ENCODE assay signal across 26 cellular contexts in genomic region chr11:93249437-93250210, GRCh38. TPM values are rescaled to one million over a fixed set of nuclear protein-coding genes. Genes with fewer than 3 reads are reported as not detected.
DNase-seq lines count a peak whose midpoint lies in the region; ATAC-seq and TF ChIP-seq lines count a peak whose summit lies in the region.
"Had no signal": no experiment of that assay in that cellular context is flagged by ENCODE, and none has a peak within 500 bp of the region (broad histone marks: within the 10 kb centered on the region; RNA-seq: fewer than 3 reads in every experiment).

No MANE protein-coding gene starts in this region.

- no peak overlapping the region for H3K4me3 Mint-ChIP-seq in activated T-helper 17 cell treated with anti-CD3 and anti-CD28 coated beads, Interleukin-2, amount 50 U/mL, for 72 hours
- no peak overlapping the region for H3K4me3 Mint-ChIP-seq in natural killer cell
- H3K4me3 Mint-ChIP-seq: activated B cell treated with CpG ODN at 0.5 μM for 24 hours; B cell; CD8-positive, alpha-beta memory T cell; central memory CD8-positive, alpha-beta T cell; dendritic cell treated with granulocyte-macrophage colony-stimulating factor and Interleukin-4, amounts not matched to agents 40 ng/mL and 50 ng/mL, for 4 days; IgD-negative memory B cell; stimulated activated naive CD8-positive, alpha-beta T cell treated with anti-CD3 and anti-CD28 coated beads, Interleukin-15, amount 100 ng/mL, for 72 hours had no signal

- no peak overlapping the region for H3K27ac ChIP-seq in psoas muscle
- H3K27ac ChIP-seq: prostate gland had no signal

- H3K9me3 Mint-ChIP-seq in activated T-helper 17 cell treated with anti-CD3 and anti-CD28 coated beads, Interleukin-2, amount 50 U/mL, for 72 hours: no peaks in the 10 kb centered on the region
- H3K9me3 Mint-ChIP-seq in natural killer cell: no peaks in the 10 kb centered on the region
- H3K9me3 Mint-ChIP-seq: central memory CD8-positive, alpha-beta T cell; dendritic cell treated with granulocyte-macrophage colony-stimulating factor and Interleukin-4, amounts not matched to agents 40 ng/mL and 50 ng/mL, for 4 days had no signal

- TF ChIP-seq CTCF in psoas muscle (IDR thresholded peaks at IDR 0.05) (no peak), natural killer cell (IDR thresholded peaks at IDR 0.05) (no peak)

- intact Hi-C loops in psoas muscle (cut with DNase I): no loop called here
- intact Hi-C loops in cardiac septum (cut with DNase I): no loop called here
- intact Hi-C loops in natural killer cell (cut with micrococcal nuclease): no loop called here

- H3K9me3 ChIP-seq in psoas muscle: no peaks in the 10 kb centered on the region
- H3K9me3 ChIP-seq: prostate gland had no signal

- ATAC-seq in psoas muscle (peak; percentile 35 to 68 (median 62)), GM19463 (IDR thresholded peaks at IDR 0.05; ENCODE audit: unreplicated experiment) (no peak), natural killer cell (no peak)
- no peak for ATAC-seq in activated T-helper 17 cell treated with anti-CD3 and anti-CD28 coated beads, Interleukin-2, amount 50 U/mL, for 72 hours (replicated peaks)
- ATAC-seq: activated naive CD4-positive, alpha-beta T cell treated with anti-CD3 and anti-CD28 coated beads, Interleukin-2, amount 50 U/mL, for 72 hours; stimulated activated naive CD8-positive, alpha-beta T cell treated with anti-CD3 and anti-CD28 coated beads, Interleukin-15, amount 100 ng/mL, for 72 hours had no signal

- peaks cover 3% of the 10 kb centered on the region for H3K4me1 ChIP-seq in psoas muscle
- H3K4me1 ChIP-seq: prostate gland had no signal

- peaks cover 8% of the 10 kb centered on the region for H3K27me3 Mint-ChIP-seq in activated T-helper 17 cell treated with anti-CD3 and anti-CD28 coated beads, Interleukin-2, amount 50 U/mL, for 72 hours
- H3K27me3 Mint-ChIP-seq in natural killer cell (ENCODE audit: low read depth in 2 of 2): peaks cover 8 to 18% of the 10 kb centered on the region in 2 donors

- no peaks in the 10 kb centered on the region for H3K4me1 Mint-ChIP-seq in activated T-helper 17 cell treated with anti-CD3 and anti-CD28 coated beads, Interleukin-2, amount 50 U/mL, for 72 hours
- H3K4me1 Mint-ChIP-seq in natural killer cell: no peaks in the 10 kb centered on the region
- H3K4me1 Mint-ChIP-seq: activated B cell treated with CpG ODN at 0.5 μM for 24 hours; B cell; CD8-positive, alpha-beta memory T cell; central memory CD8-positive, alpha-beta T cell; IgD-negative memory B cell; stimulated activated naive CD8-positive, alpha-beta T cell treated with anti-CD3 and anti-CD28 coated beads, Interleukin-15, amount 100 ng/mL, for 72 hours had no signal

- no peaks in the 10 kb centered on the region for H3K27me3 ChIP-seq in psoas muscle (ENCODE audit: insufficient read depth in 3 of 3, low read length in 2 of 3)
- H3K27me3 ChIP-seq: tibial nerve had no signal

- H3K36me3 Mint-ChIP-seq in activated T-helper 17 cell treated with anti-CD3 and anti-CD28 coated beads, Interleukin-2, amount 50 U/mL, for 72 hours (ENCODE audit: low read depth): no peaks in the 10 kb centered on the region
- no peaks in the 10 kb centered on the region for H3K36me3 Mint-ChIP-seq in natural killer cell
- H3K36me3 Mint-ChIP-seq: activated naive CD4-positive, alpha-beta T cell treated with anti-CD3 and anti-CD28 coated beads, Interleukin-2, amount 50 U/mL, for 72 hours; CD8-positive, alpha-beta memory T cell; IgD-negative memory B cell had no signal

- DNase-seq in DMS79 (lab: John Stamatoyannopoulos, UW) (peak; percentile 12), amniotic epithelial cell (ENCODE audit: low read depth) (peak; percentile 24), kidney glomerular epithelial cell (lab: John Stamatoyannopoulos, UW) (peak; percentile 43), psoas muscle (no peak), cardiac septum (ENCODE audit: low spot score) (no peak), natural killer cell (no peak)
- DNase-seq: activated B cell treated with CpG ODN at 0.5 μM for 24 hours; activated CD4-positive, alpha-beta T cell treated with anti-CD3 and anti-CD28 coated beads, Interleukin-2, amount 50 U/mL, for 4 hours; anterior cingulate cortex; CD8-positive, alpha-beta memory T cell; glutamatergic neuron; NCI-H1092; NCI-H187 treated with DMSO at 0.1 percent for 48 hours; NCI-H526; stimulated activated naive CD8-positive, alpha-beta T cell treated with anti-CD3 and anti-CD28 coated beads, Interleukin-15, amount 100 ng/mL, for 72 hours; T1000 had no signal

- 24 to 33% (median 30%) methylated on average over 7 of the region's 7 CpGs for WGBS in psoas muscle, 3 donors

- H3K27ac Mint-ChIP-seq in activated T-helper 17 cell treated with anti-CD3 and anti-CD28 coated beads, Interleukin-2, amount 50 U/mL, for 72 hours: no peak overlapping the region
- no peak overlapping the region for H3K27ac Mint-ChIP-seq in natural killer cell
- H3K27ac Mint-ChIP-seq: activated B cell treated with CpG ODN at 0.5 μM for 24 hours; activated naive CD4-positive, alpha-beta T cell treated with anti-CD3 and anti-CD28 coated beads, Interleukin-2, amount 50 U/mL, for 72 hours; B cell; CD8-positive, alpha-beta memory T cell; dendritic cell treated with granulocyte-macrophage colony-stimulating factor and Interleukin-4, amounts not matched to agents 40 ng/mL and 50 ng/mL, for 4 days; IgD-negative memory B cell; stimulated activated naive CD8-positive, alpha-beta T cell treated with anti-CD3 and anti-CD28 coated beads, Interleukin-15, amount 100 ng/mL, for 72 hours had no signal

- H3K36me3 ChIP-seq in psoas muscle (ENCODE audit: insufficient read depth in 1 of 2, low read depth in 1 of 2): no peaks in the 10 kb centered on the region
- H3K36me3 ChIP-seq: prostate gland, tibial nerve had no signal

- no peak overlapping the region for H3K4me3 ChIP-seq in psoas muscle
- H3K4me3 ChIP-seq: lung, prostate gland, tibial nerve had no signal

RNA-seq across cellular contexts. Expression of gene SLC36A4, which starts 51.8 kb away (rescaled TPM):
- total RNA-seq in psoas muscle (1 to 10 TPM; 2.2 to 4.3 (median 2.6) TPM), cardiac septum (7.3 TPM), natural killer cell (10 to 100 TPM; 14.2 to 17.0 (median 14.6) TPM)
- 1 to 10 TPM; 2.3 to 5.5 (median 3.0) TPM for polyA plus RNA-seq in psoas muscle
- total RNA-seq in activated T-helper 17 cell treated with anti-CD3 and anti-CD28 coated beads, Interleukin-2, amount 50 U/mL, for 72 hours: 10 to 100 TPM; 24.1 to 27.0 TPM

Comparison
In these comparisons a context has a peak if more than half of its experiments do, and no peak if none do; other contexts are left out.
1. DNase-seq: peak in DMS79 (single experiment), amniotic epithelial cell (single experiment) and kidney glomerular epithelial cell (single experiment); none in psoas muscle (0 of 2), cardiac septum (single experiment) and natural killer cell (single experiment).
2. ATAC-seq: peak in psoas muscle (4 of 4); none in GM19463 (single experiment), activated T-helper 17 cell treated with anti-CD3 and anti-CD28 coated beads, Interleukin-2, amount 50 U/mL, for 72 hours (single experiment) and natural killer cell (0 of 3).